In the genomic region with DNA sequence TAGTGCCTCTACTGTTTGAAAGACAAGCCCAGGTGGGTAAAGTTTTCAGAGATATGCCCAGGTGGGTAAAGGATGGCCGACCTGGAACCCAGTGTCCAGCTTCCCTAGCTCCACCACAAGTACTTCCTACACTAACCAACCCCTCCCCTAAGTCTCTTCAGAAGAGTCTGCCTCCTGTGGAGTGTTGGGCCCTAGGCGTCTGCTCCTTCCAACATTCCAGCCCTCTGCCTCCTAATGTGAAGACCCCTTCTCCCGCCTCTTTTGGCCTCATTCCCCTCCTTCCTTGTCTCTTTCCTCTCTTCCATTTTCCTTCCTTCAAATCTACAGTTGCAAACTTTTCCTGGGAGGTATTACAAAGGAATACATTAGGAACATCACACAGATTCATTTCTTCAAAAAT, we compare ENCODE assay signal across 1 cellular context.
TF ChIP-seq lines count a peak whose summit lies in the region.

No MANE protein-coding gene starts in this region.

TF ChIP-seq in GM23338, 12 proteins besides CTCF, POLR2A, EP300 and RAD21 (continued from another document):
- TF ChIP-seq JUNB (IDR thresholded peaks at IDR 0.05; ENCODE audit: unreplicated experiment) (no peak), STAT1 (IDR thresholded peaks at IDR 0.05; ENCODE audit: unreplicated experiment) (no peak)
